In genomic region chr9:76431601-76432000, GRCh38 we compare ENCODE assay signal across 25 cellular contexts.
"Had no signal": no experiment of that assay in that cellular context is flagged by ENCODE, and none has a peak within 500 bp of the region (broad histone marks: within the 10 kb centered on the region; RNA-seq: fewer than 3 reads in every experiment).

No MANE protein-coding gene starts in this region.

- H3K27me3 ChIP-seq: adrenal gland, body of pancreas, Peyer's patch had no signal

- H3K9me3 Mint-ChIP-seq: activated CD4-positive, alpha-beta memory T cell treated with anti-CD3 and anti-CD28 coated beads, Interleukin-2, amount 10 ng/mL, durations not matched to agents 7 days and 5 days; activated naive CD8-positive, alpha-beta T cell treated with anti-CD3 and anti-CD28 coated beads, Interleukin-2, amount 10 ng/mL, durations not matched to agents 7 days and 5 days; activated T-cell treated with anti-CD3 and anti-CD28 coated beads, Interleukin-2, amount 50 U/mL, for 72 hours had no signal

- H3K4me1 Mint-ChIP-seq: activated CD4-positive, alpha-beta memory T cell treated with anti-CD3 and anti-CD28 coated beads, Interleukin-2, amount 10 ng/mL, durations not matched to agents 7 days and 5 days had no signal

- H3K4me3 Mint-ChIP-seq: activated CD4-positive, alpha-beta memory T cell treated with anti-CD3 and anti-CD28 coated beads, Interleukin-2, amount 10 ng/mL, durations not matched to agents 7 days and 5 days; activated CD4-positive, alpha-beta T cell treated with anti-CD3 and anti-CD28 coated beads for 36 hours; activated naive CD8-positive, alpha-beta T cell treated with anti-CD3 and anti-CD28 coated beads, Interleukin-2, amount 10 ng/mL, durations not matched to agents 7 days and 5 days; activated T-cell treated with anti-CD3 and anti-CD28 coated beads, Interleukin-2, amount 50 U/mL, for 72 hours had no signal

- H3K36me3 Mint-ChIP-seq: activated naive CD8-positive, alpha-beta T cell treated with anti-CD3 and anti-CD28 coated beads, Interleukin-2, amount 10 ng/mL, durations not matched to agents 7 days and 5 days had no signal

- H3K4me1 ChIP-seq: adrenal gland, body of pancreas, Peyer's patch, SJCRH30 had no signal

- H3K27me3 Mint-ChIP-seq: activated CD4-positive, alpha-beta memory T cell treated with anti-CD3 and anti-CD28 coated beads, Interleukin-2, amount 10 ng/mL, durations not matched to agents 7 days and 5 days; activated naive CD8-positive, alpha-beta T cell treated with anti-CD3 and anti-CD28 coated beads, Interleukin-2, amount 10 ng/mL, durations not matched to agents 7 days and 5 days had no signal

- H3K9me3 ChIP-seq: adrenal gland, body of pancreas, Peyer's patch, SJCRH30, SK-N-SH had no signal

- H3K27ac Mint-ChIP-seq: activated CD4-positive, alpha-beta memory T cell treated with anti-CD3 and anti-CD28 coated beads, Interleukin-2, amount 10 ng/mL, durations not matched to agents 7 days and 5 days; activated CD4-positive, alpha-beta T cell treated with anti-CD3 and anti-CD28 coated beads for 36 hours; activated naive CD8-positive, alpha-beta T cell treated with anti-CD3 and anti-CD28 coated beads, Interleukin-2, amount 10 ng/mL, durations not matched to agents 7 days and 5 days; activated T-cell treated with anti-CD3 and anti-CD28 coated beads, Interleukin-2, amount 50 U/mL, for 72 hours had no signal

- H3K36me3 ChIP-seq: adrenal gland, Peyer's patch, SJCRH30 had no signal

- H3K4me2 ChIP-seq: SK-N-SH had no signal

- H3K27ac ChIP-seq: adrenal gland, body of pancreas, Peyer's patch, RWPE1, SJCRH30, VCaP had no signal

- H3K9ac ChIP-seq: SK-N-SH had no signal

- ATAC-seq: activated CD4-positive, alpha-beta T cell treated with anti-CD3 and anti-CD28 coated beads for 36 hours; activated T-cell treated with anti-CD3 and anti-CD28 coated beads, Interleukin-2, amount 50 U/mL, for 72 hours; body of pancreas had no signal

- DNase-seq: activated CD4-positive, alpha-beta memory T cell treated with anti-CD3 and anti-CD28 coated beads, Interleukin-2, amount 10 ng/mL, durations not matched to agents 7 days and 5 days; activated CD4-positive, alpha-beta T cell treated with anti-CD3 and anti-CD28 coated beads for 36 hours; activated CD4-positive, alpha-beta T cell treated with anti-CD3 and anti-CD28 coated beads, Interleukin-2, amount 50 U/mL, for 1 hour; activated naive CD4-positive, alpha-beta T cell treated with anti-CD3 and anti-CD28 coated beads, Interleukin-2, amount 50 U/mL, for 16 hours; activated naive CD8-positive, alpha-beta T cell treated with anti-CD3 and anti-CD28 coated beads, Interleukin-2, amount 10 ng/mL, durations not matched to agents 7 days and 5 days; activated T-cell treated with anti-CD3 and anti-CD28 coated beads, Interleukin-2, amount 50 U/mL, for 72 hours; adrenal gland; aorta; body of pancreas; central memory CD4-positive, alpha-beta T cell; Karpas-422; NCI-H1105 treated with DMSO at 0.1 percent for 48 hours; NCI-H1436 treated with DMSO at 0.1 percent for 48 hours; NCI-H187; NCI-H2081; NCI-H510A treated with DMSO at 0.1 percent for 48 hours; NCI-H69; NK-92 treated with Interleukin-12 subunit alpha and Interleukin-12 subunit beta, amount 100 ng/mL, for 24 hours; Peyer's patch; Right ventricle myocardium superior; SJCRH30; SK-N-SH; T-helper 1 cell had no signal

- H3K4me3 ChIP-seq: adrenal gland, body of pancreas, Peyer's patch, SJCRH30 had no signal
